1 cellular context compared by ENCODE assay signal in genomic region chr9:13213337-13213736, GRCh38.
TF ChIP-seq lines count a peak whose summit lies in the region.

No MANE protein-coding gene starts in this region.

TF ChIP-seq in GM23338, 12 proteins besides CTCF, POLR2A, EP300 and RAD21 (continued from another document):
- no peak for TF ChIP-seq ZNF462 (CRISPR knock-in tag; IDR thresholded peaks at IDR 0.05)
- no peak for TF ChIP-seq EZH2 (IDR thresholded peaks at IDR 0.05; ENCODE audit: low read depth, unreplicated experiment)
- no peak for TF ChIP-seq REST (IDR thresholded peaks at IDR 0.05; ENCODE audit: unreplicated experiment)
- TF ChIP-seq NANOG (IDR thresholded peaks at IDR 0.05; ENCODE audit: borderline replicate concordance) = no peak
- TF ChIP-seq JUNB (IDR thresholded peaks at IDR 0.05; ENCODE audit: unreplicated experiment) = no peak
- TF ChIP-seq STAT1 (IDR thresholded peaks at IDR 0.05; ENCODE audit: unreplicated experiment) = no peak
- no peak for TF ChIP-seq POLR2AphosphoS5 (IDR thresholded peaks at IDR 0.05; ENCODE audit: low read depth)
